In genomic region chr4:26583865-26584652, GRCh38 we compare ENCODE assay signal across 8 cellular contexts. TPM values are rescaled to one million over a fixed set of nuclear protein-coding genes. Genes with fewer than 3 reads are reported as not detected.
A peak's percentile ranks its signal among the peaks of the same experiment; 100 is the strongest.
DNase-seq lines count a peak whose midpoint lies in the region; ATAC-seq and TF ChIP-seq lines count a peak whose summit lies in the region.

TSS of gene TBC1D19 (plus strand) at chr4:26584084. CDS start at chr4:26584194, 110 bp downstream.

- ATAC-seq in natural killer cell treated with Interleukin-12 subunit alpha and Interleukin-12 subunit beta and Interleukin-15 and Interleukin-18, amount 100 ng/mL, for 72 hours, result peak; percentile 100
- ATAC-seq in stimulated activated naive CD8-positive, alpha-beta T cell treated with anti-CD3 and anti-CD28 coated beads, Interleukin-15, Interleukin-2, amounts not matched to agents 100 U/mL and 50 U/mL, for 24 hours, result peak; percentile 100

- intact Hi-C loops in activated T-helper 2 cell treated with anti-CD3 and anti-CD28 coated beads, Interferon-gamma antibody, Interleukin-2, Interleukin-4, amounts not matched to agents 10 μg/mL and 5 μg/mL and 100 μg/mL, durations not matched to agents 14 hours and 24 hours and 36 hours (cut with micrococcal nuclease), result loop anchor here (2.0 to 10.0 kb wide), 4 partner anchors 129 to 669 kb away; partner anchors contain the start of gene SMIM20

- no peaks in the 10 kb centered on the region for H3K27me3 Mint-ChIP-seq in activated T-helper 2 cell treated with anti-CD3 and anti-CD28 coated beads, Interferon-gamma antibody, Interleukin-2, Interleukin-4, amounts not matched to agents 10 μg/mL and 5 μg/mL and 100 μg/mL, durations not matched to agents 14 hours and 24 hours and 36 hours (ENCODE audit: low read depth)
- no peaks in the 10 kb centered on the region for H3K27me3 Mint-ChIP-seq in natural killer cell treated with Interleukin-12 subunit alpha and Interleukin-12 subunit beta and Interleukin-15 and Interleukin-18, amount 100 ng/mL, for 72 hours

- peak within 1 kb of the TSS; percentile 80 for H3K4me3 ChIP-seq in fibroblast of pulmonary artery (replicated peaks; ENCODE audit: low read depth, low read length)

- TF ChIP-seq CTCF in fibroblast of pulmonary artery (IDR thresholded peaks at IDR 0.05; ENCODE audit: low read length, missing control alignments), result no peak

- H3K9me3 Mint-ChIP-seq in activated T-helper 2 cell treated with anti-CD3 and anti-CD28 coated beads, Interferon-gamma antibody, Interleukin-2, Interleukin-4, amounts not matched to agents 10 μg/mL and 5 μg/mL and 100 μg/mL, durations not matched to agents 14 hours and 24 hours and 36 hours, result no peaks in the 10 kb centered on the region
- no peaks in the 10 kb centered on the region for H3K9me3 Mint-ChIP-seq in natural killer cell treated with Interleukin-12 subunit alpha and Interleukin-12 subunit beta and Interleukin-15 and Interleukin-18, amount 100 ng/mL, for 72 hours

- peaks cover 25% of the 10 kb centered on the region for H3K4me1 Mint-ChIP-seq in activated T-helper 2 cell treated with anti-CD3 and anti-CD28 coated beads, Interferon-gamma antibody, Interleukin-2, Interleukin-4, amounts not matched to agents 10 μg/mL and 5 μg/mL and 100 μg/mL, durations not matched to agents 14 hours and 24 hours and 36 hours (ENCODE audit: low read depth)
- H3K4me1 Mint-ChIP-seq in natural killer cell treated with Interleukin-12 subunit alpha and Interleukin-12 subunit beta and Interleukin-15 and Interleukin-18, amount 100 ng/mL, for 72 hours (ENCODE audit: low read depth in 2 of 2), result peaks cover 25 to 26% of the 10 kb centered on the region in 2 donors

- H3K4me3 Mint-ChIP-seq in activated T-helper 2 cell treated with anti-CD3 and anti-CD28 coated beads, Interferon-gamma antibody, Interleukin-2, Interleukin-4, amounts not matched to agents 10 μg/mL and 5 μg/mL and 100 μg/mL, durations not matched to agents 14 hours and 24 hours and 36 hours (ENCODE audit: low read depth), result peak within 1 kb of the TSS; percentile 93
- H3K4me3 Mint-ChIP-seq in natural killer cell treated with Interleukin-12 subunit alpha and Interleukin-12 subunit beta and Interleukin-15 and Interleukin-18, amount 100 ng/mL, for 72 hours, result peak within 1 kb of the TSS; percentile 95

- DNase-seq in EH (ENCODE audit: low read depth), result peak; percentile 89
- DNase-seq in GOT3 (lab: John Stamatoyannopoulos, UW), result peak; percentile 62
- peak; percentile 91 for DNase-seq in LHCN-M2 (ENCODE audit: low read depth)
- peak; percentile 87 for DNase-seq in RPMI7951 (ENCODE audit: low read depth)
- DNase-seq in activated T-helper 2 cell treated with anti-CD3 and anti-CD28 coated beads, Interferon-gamma antibody, Interleukin-2, Interleukin-4, amounts not matched to agents 10 μg/mL and 5 μg/mL and 100 μg/mL, durations not matched to agents 14 hours and 24 hours and 36 hours (ENCODE audit: low spot score), result peak; percentile 86
- DNase-seq in fibroblast of pulmonary artery (ENCODE audit: low read depth), result peak; percentile 90
- DNase-seq in natural killer cell treated with Interleukin-12 subunit alpha and Interleukin-12 subunit beta and Interleukin-15 and Interleukin-18, amount 100 ng/mL, for 72 hours (ENCODE audit: low spot score), result peak; percentile 89
- DNase-seq in stimulated activated naive CD8-positive, alpha-beta T cell treated with anti-CD3 and anti-CD28 coated beads, Interleukin-15, Interleukin-2, amounts not matched to agents 100 U/mL and 50 U/mL, for 24 hours, result peak; percentile 90

- H3K36me3 Mint-ChIP-seq in activated T-helper 2 cell treated with anti-CD3 and anti-CD28 coated beads, Interferon-gamma antibody, Interleukin-2, Interleukin-4, amounts not matched to agents 10 μg/mL and 5 μg/mL and 100 μg/mL, durations not matched to agents 14 hours and 24 hours and 36 hours (ENCODE audit: low read depth), result no peaks in the 10 kb centered on the region
- no peaks in the 10 kb centered on the region for H3K36me3 Mint-ChIP-seq in natural killer cell treated with Interleukin-12 subunit alpha and Interleukin-12 subunit beta and Interleukin-15 and Interleukin-18, amount 100 ng/mL, for 72 hours

- peak within 1 kb of the TSS; percentile 79 for H3K27ac Mint-ChIP-seq in activated T-helper 2 cell treated with anti-CD3 and anti-CD28 coated beads, Interferon-gamma antibody, Interleukin-2, Interleukin-4, amounts not matched to agents 10 μg/mL and 5 μg/mL and 100 μg/mL, durations not matched to agents 14 hours and 24 hours and 36 hours
- H3K27ac Mint-ChIP-seq in natural killer cell treated with Interleukin-12 subunit alpha and Interleukin-12 subunit beta and Interleukin-15 and Interleukin-18, amount 100 ng/mL, for 72 hours, result peak within 1 kb of the TSS; percentile 94 to 96

RNA-seq across cellular contexts. Expression of gene TBC1D19, which starts in this region (rescaled TPM):
- total RNA-seq in LHCN-M2 (2014; rRNA removed), result 86.3 and 110 TPM in 2 replicates
- polyA plus RNA-seq in LHCN-M2 (2012), result 21.5 TPM
- 31.0 and 35.2 TPM in 2 replicates for total RNA-seq in RPMI7951 (2014; rRNA removed; shearing (Covaris generic))
- total RNA-seq in activated T-helper 2 cell treated with anti-CD3 and anti-CD28 coated beads, Interferon-gamma antibody, Interleukin-2, Interleukin-4, amounts not matched to agents 10 μg/mL and 5 μg/mL and 100 μg/mL, durations not matched to agents 14 hours and 24 hours and 36 hours, result 4.5 TPM in 2 replicates
- total RNA-seq in natural killer cell treated with Interleukin-12 subunit alpha and Interleukin-12 subunit beta and Interleukin-15 and Interleukin-18, amount 100 ng/mL, for 72 hours, result 1 to 10 TPM; 5.7 to 7.2 TPM

Comparison
In these comparisons a context has a peak if more than half of its experiments do, and no peak if none do; other contexts are left out.
1. Peak in every context shown above with its lines: DNase-seq, ATAC-seq and H3K4me3 ChIP-seq.